ENCODE assay signal across 8 cellular contexts in genomic region chr6:113860165-113860955, GRCh38. TPM values are rescaled to one million over a fixed set of nuclear protein-coding genes. Genes with fewer than 3 reads are reported as not detected.
DNase-seq lines count a peak whose midpoint lies in the region; ATAC-seq and TF ChIP-seq lines count a peak whose summit lies in the region.

No MANE protein-coding gene starts in this region.

- intact Hi-C loops in ascending aorta (cut with DNase I): no loop called here

- no peaks in the 10 kb centered on the region for H3K36me3 ChIP-seq in ascending aorta

- no peaks in the 10 kb centered on the region for H3K27me3 ChIP-seq in ascending aorta

- no peak for ATAC-seq in stimulated activated effector memory CD8-positive, alpha-beta T cell treated with anti-CD3 and anti-CD28 coated beads, Interleukin-12 subunit alpha, Interleukin-12 subunit beta, amount 100 ng/mL, for 72 hours

- no peak for DNase-seq in activated CD4-positive, alpha-beta T cell treated with anti-CD3 and anti-CD28 coated beads, Interleukin-2, amount 10 ng/mL, durations not matched to agents 7 days and 5 days
- no peak for DNase-seq in activated CD4-positive, alpha-beta T cell treated with anti-CD3 and anti-CD28 coated beads, Interleukin-2, amount 50 U/mL, for 4 hours
- no peak for DNase-seq in ascending aorta (ENCODE audit: low spot score in 2 of 2)
- peak; percentile 52 for DNase-seq in iPS-NIHi11 (ENCODE audit: low spot score)
- DNase-seq in stimulated activated effector memory CD8-positive, alpha-beta T cell treated with anti-CD3 and anti-CD28 coated beads, Interleukin-12 subunit alpha, Interleukin-12 subunit beta, amount 100 ng/mL, for 72 hours (ENCODE audit: low spot score in 2 of 2): no peak
- no peak for DNase-seq in stimulated activated CD4-positive, alpha-beta T cell treated with anti-CD3 and anti-CD28 coated beads, Interleukin-4, amount 100 ng/mL, for 24 hours
- DNase-seq in DMS114 treated with DMSO at 0.1 percent for 48 hours (lab: John Stamatoyannopoulos, UW; ENCODE audit: unreplicated experiment): no peak
- no peak for DNase-seq in NCI-H2107 (lab: John Stamatoyannopoulos, UW)

- CTCF ChIA-PET in activated CD4-positive, alpha-beta T cell treated with anti-CD3 and anti-CD28 coated beads, Interleukin-2, amount 10 ng/mL, durations not matched to agents 7 days and 5 days (lab: Charles Lee): interaction anchor here (0.6 to 1.6 kb wide), 2 partner anchors 30 to 1564 kb away, joined by 4 read pairs; no protein-coding TSS in a partner anchor

- POLR2A ChIA-PET in activated CD4-positive, alpha-beta T cell treated with anti-CD3 and anti-CD28 coated beads, Interleukin-2, amount 10 ng/mL, durations not matched to agents 7 days and 5 days (lab: Charles Lee): no interaction called here

- no peak overlapping the region for H3K27ac Mint-ChIP-seq in activated CD4-positive, alpha-beta T cell treated with anti-CD3 and anti-CD28 coated beads, Interleukin-2, amount 10 ng/mL, durations not matched to agents 7 days and 5 days
- H3K27ac Mint-ChIP-seq in stimulated activated effector memory CD8-positive, alpha-beta T cell treated with anti-CD3 and anti-CD28 coated beads, Interleukin-12 subunit alpha, Interleukin-12 subunit beta, amount 100 ng/mL, for 72 hours: no peak overlapping the region

- H3K9me3 ChIP-seq in ascending aorta: no peaks in the 10 kb centered on the region

- peak overlapping the region; percentile 47 for H3K4me3 Mint-ChIP-seq in activated CD4-positive, alpha-beta T cell treated with anti-CD3 and anti-CD28 coated beads, Interleukin-2, amount 10 ng/mL, durations not matched to agents 7 days and 5 days
- peak overlapping the region; percentile 34 for H3K4me3 Mint-ChIP-seq in stimulated activated effector memory CD8-positive, alpha-beta T cell treated with anti-CD3 and anti-CD28 coated beads, Interleukin-12 subunit alpha, Interleukin-12 subunit beta, amount 100 ng/mL, for 72 hours

- no peak for TF ChIP-seq CTCF in ascending aorta (IDR thresholded peaks at IDR 0.05)

- H3K4me3 ChIP-seq in ascending aorta: peak overlapping the region; percentile 58 to 70

- peaks cover 0 to 5% of the 10 kb centered on the region in 2 donors for H3K4me1 ChIP-seq in ascending aorta

- peak overlapping the region; percentile 86 to 89 for H3K27ac ChIP-seq in ascending aorta

- peaks cover 29% of the 10 kb centered on the region for H3K27me3 Mint-ChIP-seq in activated CD4-positive, alpha-beta T cell treated with anti-CD3 and anti-CD28 coated beads, Interleukin-2, amount 10 ng/mL, durations not matched to agents 7 days and 5 days

- H3K4me1 Mint-ChIP-seq in activated CD4-positive, alpha-beta T cell treated with anti-CD3 and anti-CD28 coated beads, Interleukin-2, amount 10 ng/mL, durations not matched to agents 7 days and 5 days: peaks cover 16% of the 10 kb centered on the region
- peaks cover 14% of the 10 kb centered on the region for H3K4me1 Mint-ChIP-seq in stimulated activated effector memory CD8-positive, alpha-beta T cell treated with anti-CD3 and anti-CD28 coated beads, Interleukin-12 subunit alpha, Interleukin-12 subunit beta, amount 100 ng/mL, for 72 hours

- H3K36me3 Mint-ChIP-seq in activated CD4-positive, alpha-beta T cell treated with anti-CD3 and anti-CD28 coated beads, Interleukin-2, amount 10 ng/mL, durations not matched to agents 7 days and 5 days (ENCODE audit: low read depth): peaks cover 1% of the 10 kb centered on the region
- peaks cover 12% of the 10 kb centered on the region for H3K36me3 Mint-ChIP-seq in stimulated activated effector memory CD8-positive, alpha-beta T cell treated with anti-CD3 and anti-CD28 coated beads, Interleukin-12 subunit alpha, Interleukin-12 subunit beta, amount 100 ng/mL, for 72 hours

- H3K9me3 Mint-ChIP-seq in activated CD4-positive, alpha-beta T cell treated with anti-CD3 and anti-CD28 coated beads, Interleukin-2, amount 10 ng/mL, durations not matched to agents 7 days and 5 days: no peaks in the 10 kb centered on the region
- peaks cover 7% of the 10 kb centered on the region for H3K9me3 Mint-ChIP-seq in stimulated activated effector memory CD8-positive, alpha-beta T cell treated with anti-CD3 and anti-CD28 coated beads, Interleukin-12 subunit alpha, Interleukin-12 subunit beta, amount 100 ng/mL, for 72 hours

RNA-seq across cellular contexts. Expression of gene MARCKS, which starts 3.2 kb away (rescaled TPM):
- total RNA-seq in activated CD4-positive, alpha-beta T cell treated with anti-CD3 and anti-CD28 coated beads, Interleukin-2, amount 10 ng/mL, durations not matched to agents 7 days and 5 days: under 1 TPM in 1 of 2 experiments, not detected in 1; 0.04 TPM
- total RNA-seq in ascending aorta: 42.7 TPM

Comparison
In these comparisons a context has a peak if more than half of its experiments do, and no peak if none do; other contexts are left out.
1. RNA of gene MARCKS, which starts 3.2 kb away (total RNA-seq): 42.7 TPM in ascending aorta (single experiment); 0.04 TPM in activated CD4-positive, alpha-beta T cell treated with anti-CD3 and anti-CD28 coated beads, Interleukin-2, amount 10 ng/mL, durations not matched to agents 7 days and 5 days; every median in the first group is over 10 times any median in the second.